Comparison of ENCODE assay signal across 27 cellular contexts in the genomic region with DNA sequence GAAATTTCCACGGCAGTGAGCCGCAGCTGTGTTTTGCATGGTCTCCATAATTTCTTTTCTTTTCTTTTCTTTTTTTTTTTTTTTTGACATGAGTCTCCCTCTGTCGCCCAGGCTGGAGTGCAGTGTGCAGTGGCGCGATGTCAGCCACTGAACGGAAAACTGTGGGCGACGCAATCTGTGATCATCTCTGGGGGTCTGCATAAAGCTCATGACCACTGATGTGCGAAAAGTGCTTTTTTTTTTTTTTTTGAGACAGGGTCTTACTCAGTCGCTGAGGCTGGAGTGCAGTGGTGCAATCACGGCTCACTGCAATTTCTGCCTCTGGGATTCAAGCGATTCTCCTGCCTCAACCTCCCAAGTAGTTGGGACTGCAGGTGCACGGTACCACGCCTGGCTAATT.
"Had no signal": no experiment of that assay in that cellular context is flagged by ENCODE, and none has a peak within 500 bp of the region (broad histone marks: within the 10 kb centered on the region; RNA-seq: fewer than 3 reads in every experiment).

No MANE protein-coding gene starts in this region.

- ATAC-seq: activated CD8-positive, alpha-beta memory T cell treated with anti-CD3 and anti-CD28 coated beads, Interleukin-2, amount 10 ng/mL, durations not matched to agents 7 days and 5 days; K562 had no signal

- H3K27ac Mint-ChIP-seq: activated CD8-positive, alpha-beta memory T cell treated with anti-CD3 and anti-CD28 coated beads, Interleukin-2, amount 10 ng/mL, durations not matched to agents 7 days and 5 days; activated naive CD8-positive, alpha-beta T cell; activated T-helper 1 cell treated with anti-CD3 and anti-CD28 coated beads, Interleukin-12 subunit alpha, Interleukin-12 subunit beta, Interleukin-2, Interleukin-4 antibody, amounts not matched to agents 30 ng/mL and 10 ng/mL and 1 ng/mL, durations not matched to agents 14 hours and 24 hours and 36 hours had no signal

- H3K27me3 ChIP-seq: Peyer's patch, SJCRH30 had no signal

- FAIRE-seq: astrocyte, K562 had no signal

- H3K27me3 Mint-ChIP-seq: activated CD8-positive, alpha-beta memory T cell treated with anti-CD3 and anti-CD28 coated beads, Interleukin-2, amount 10 ng/mL, durations not matched to agents 7 days and 5 days; activated naive CD8-positive, alpha-beta T cell; activated T-cell treated with anti-CD3 and anti-CD28 coated beads, Interleukin-2, amount 50 U/mL, for 24 hours; central memory CD8-positive, alpha-beta T cell had no signal

- H3K4me3 Mint-ChIP-seq: activated CD8-positive, alpha-beta memory T cell treated with anti-CD3 and anti-CD28 coated beads, Interleukin-2, amount 10 ng/mL, durations not matched to agents 7 days and 5 days; activated naive CD8-positive, alpha-beta T cell; activated T-cell treated with anti-CD3 and anti-CD28 coated beads, Interleukin-2, amount 50 U/mL, for 24 hours; activated T-helper 1 cell treated with anti-CD3 and anti-CD28 coated beads, Interleukin-12 subunit alpha, Interleukin-12 subunit beta, Interleukin-2, Interleukin-4 antibody, amounts not matched to agents 30 ng/mL and 10 ng/mL and 1 ng/mL, durations not matched to agents 14 hours and 24 hours and 36 hours; brain; central memory CD8-positive, alpha-beta T cell had no signal

- H3K4me1 ChIP-seq: Peyer's patch, SJCRH30 had no signal

- H3K27ac ChIP-seq: SJCRH30 had no signal

- DNase-seq: activated CD4-positive, alpha-beta T cell treated with anti-CD3 and anti-CD28 coated beads for 48 hours; activated CD4-positive, alpha-beta T cell treated with anti-CD3 and anti-CD28 coated beads, Interleukin-2, amount 50 U/mL, for 4 hours; activated CD4-positive, CD25-positive, alpha-beta regulatory T cell treated with anti-CD3 and anti-CD28 coated beads, Interleukin-2, amount 50 U/mL, for 72 hours; activated CD8-positive, alpha-beta memory T cell treated with anti-CD3 and anti-CD28 coated beads, Interleukin-2, amount 10 ng/mL, durations not matched to agents 7 days and 5 days; activated effector memory CD4-positive, alpha-beta T cell treated with Interleukin-2 at 50 U/mL for 16 hours; activated naive CD4-positive, alpha-beta T cell; activated T-cell treated with anti-CD3 and anti-CD28 coated beads, Interleukin-2, amount 50 U/mL, for 24 hours; amygdala; NCI-H1048; NCI-H146; NCI-H1930; NCI-H2171; NCI-H226; NCI-H510A; NCI-H526 treated with DMSO at 0.1 percent for 48 hours; NCI-H82; Right ventricle myocardium superior; SJCRH30; SK-N-SH; SW 1271 had no signal

- H3K9ac ChIP-seq: SK-N-SH had no signal

- H3K4me1 Mint-ChIP-seq: activated CD8-positive, alpha-beta memory T cell treated with anti-CD3 and anti-CD28 coated beads, Interleukin-2, amount 10 ng/mL, durations not matched to agents 7 days and 5 days; brain had no signal

- H3K9me3 Mint-ChIP-seq: activated T-cell treated with anti-CD3 and anti-CD28 coated beads, Interleukin-2, amount 50 U/mL, for 24 hours; activated T-helper 1 cell treated with anti-CD3 and anti-CD28 coated beads, Interleukin-12 subunit alpha, Interleukin-12 subunit beta, Interleukin-2, Interleukin-4 antibody, amounts not matched to agents 30 ng/mL and 10 ng/mL and 1 ng/mL, durations not matched to agents 14 hours and 24 hours and 36 hours; brain; central memory CD8-positive, alpha-beta T cell had no signal

- H3K9me3 ChIP-seq: Peyer's patch, SJCRH30, SK-N-SH had no signal

- H3K9me2 ChIP-seq: SK-N-SH had no signal

- H3K4me2 ChIP-seq: SK-N-SH had no signal

- H3K4me3 ChIP-seq: K562, Peyer's patch, SJCRH30 had no signal
